ENCODE assay signal across 1 cellular context in the genomic region with DNA sequence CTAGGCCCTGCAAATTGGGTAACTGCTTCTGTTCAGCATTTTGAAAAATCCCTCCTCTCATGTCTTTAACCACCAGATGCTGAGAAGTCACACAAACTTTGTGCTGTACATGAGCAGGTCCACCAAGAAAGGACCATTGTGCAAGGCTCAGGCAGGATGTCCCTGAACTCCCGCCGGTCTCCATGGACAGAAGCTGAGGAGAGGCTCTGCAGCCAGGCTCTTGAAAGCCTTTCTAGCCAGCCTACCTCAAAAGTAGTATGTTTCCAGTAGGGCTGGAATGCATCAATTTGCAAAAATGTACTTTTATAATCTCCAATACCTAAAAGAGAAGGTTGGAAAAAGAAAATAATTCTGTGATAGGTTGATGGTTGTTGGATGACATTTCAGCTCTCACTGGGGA.
TF ChIP-seq lines count a peak whose summit lies in the region.

No MANE protein-coding gene starts in this region.

TF ChIP-seq in HepG2, 621 proteins besides CTCF, POLR2A, EP300 and RAD21:
- TF ChIP-seq, protein P1, sequence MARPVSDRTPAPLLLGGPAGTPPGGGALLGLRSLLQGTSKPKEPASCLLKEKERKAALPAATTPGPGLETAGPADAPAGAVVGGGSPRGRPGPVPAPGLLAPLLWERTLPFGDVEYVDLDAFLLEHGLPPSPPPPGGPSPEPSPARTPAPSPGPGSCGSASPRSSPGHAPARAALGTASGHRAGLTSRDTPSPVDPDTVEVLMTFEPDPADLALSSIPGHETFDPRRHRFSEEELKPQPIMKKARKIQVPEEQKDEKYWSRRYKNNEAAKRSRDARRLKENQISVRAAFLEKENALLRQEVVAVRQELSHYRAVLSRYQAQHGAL (CRISPR knock-in tag; IDR thresholded peaks at IDR 0.05; ENCODE audit: not compliant biosample characterization): no peak
- TF ChIP-seq, protein P2, sequence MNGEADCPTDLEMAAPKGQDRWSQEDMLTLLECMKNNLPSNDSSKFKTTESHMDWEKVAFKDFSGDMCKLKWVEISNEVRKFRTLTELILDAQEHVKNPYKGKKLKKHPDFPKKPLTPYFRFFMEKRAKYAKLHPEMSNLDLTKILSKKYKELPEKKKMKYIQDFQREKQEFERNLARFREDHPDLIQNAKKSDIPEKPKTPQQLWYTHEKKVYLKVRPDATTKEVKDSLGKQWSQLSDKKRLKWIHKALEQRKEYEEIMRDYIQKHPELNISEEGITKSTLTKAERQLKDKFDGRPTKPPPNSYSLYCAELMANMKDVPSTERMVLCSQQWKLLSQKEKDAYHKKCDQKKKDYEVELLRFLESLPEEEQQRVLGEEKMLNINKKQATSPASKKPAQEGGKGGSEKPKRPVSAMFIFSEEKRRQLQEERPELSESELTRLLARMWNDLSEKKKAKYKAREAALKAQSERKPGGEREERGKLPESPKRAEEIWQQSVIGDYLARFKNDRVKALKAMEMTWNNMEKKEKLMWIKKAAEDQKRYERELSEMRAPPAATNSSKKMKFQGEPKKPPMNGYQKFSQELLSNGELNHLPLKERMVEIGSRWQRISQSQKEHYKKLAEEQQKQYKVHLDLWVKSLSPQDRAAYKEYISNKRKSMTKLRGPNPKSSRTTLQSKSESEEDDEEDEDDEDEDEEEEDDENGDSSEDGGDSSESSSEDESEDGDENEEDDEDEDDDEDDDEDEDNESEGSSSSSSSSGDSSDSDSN (CRISPR knock-in tag; IDR thresholded peaks at IDR 0.05): 0 out of 2 replicates have a peak, but pooled peaks have one; percentile 23
- TF ChIP-seq ZSCAN29 (CRISPR knock-in tag; conservative IDR thresholded peaks at IDR 0.05): no peak
- no peak for TF ChIP-seq RARG (CRISPR knock-in tag; IDR thresholded peaks at IDR 0.05; ENCODE audit: low read depth)
- no peak for TF ChIP-seq ZSCAN12 (CRISPR knock-in tag; IDR thresholded peaks at IDR 0.05)
- TF ChIP-seq CEBPB (IDR thresholded peaks at IDR 0.05; ENCODE audit: borderline replicate concordance, low read depth, low read length): peak; percentile 67
- peak; percentile 65 for TF ChIP-seq CEBPG (CRISPR knock-in tag; IDR thresholded peaks at IDR 0.05)
- peak; percentile 33; the same call in 1 of the 2 replicates for TF ChIP-seq ZMYM3 (CRISPR knock-in tag; IDR thresholded peaks at IDR 0.05)
- TF ChIP-seq SRSF9 (IDR thresholded peaks at IDR 0.05; ENCODE audit: borderline replicate concordance, insufficient read depth, low read depth, low read length, poor library complexity, severe bottlenecking): no peak
- TF ChIP-seq ZNF331 (CRISPR knock-in tag; IDR thresholded peaks at IDR 0.05): peak; percentile 96
- TF ChIP-seq, protein P3, sequence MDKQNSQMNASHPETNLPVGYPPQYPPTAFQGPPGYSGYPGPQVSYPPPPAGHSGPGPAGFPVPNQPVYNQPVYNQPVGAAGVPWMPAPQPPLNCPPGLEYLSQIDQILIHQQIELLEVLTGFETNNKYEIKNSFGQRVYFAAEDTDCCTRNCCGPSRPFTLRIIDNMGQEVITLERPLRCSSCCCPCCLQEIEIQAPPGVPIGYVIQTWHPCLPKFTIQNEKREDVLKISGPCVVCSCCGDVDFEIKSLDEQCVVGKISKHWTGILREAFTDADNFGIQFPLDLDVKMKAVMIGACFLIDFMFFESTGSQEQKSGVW (CRISPR knock-in tag; IDR thresholded peaks at IDR 0.05; ENCODE audit: borderline replicate concordance): no peak
- peak; percentile 55 for TF ChIP-seq HNF4A (CRISPR knock-in tag; IDR thresholded peaks at IDR 0.05)
